ENCODE assay signal across 1 cellular context in genomic region chr4:110634320-110635154, GRCh38.
TF ChIP-seq lines count a peak whose summit lies in the region.

No MANE protein-coding gene starts in this region.

TF ChIP-seq in SK-N-SH treated with all-trans-retinoic acid at 6 μM for 48 hours, 23 proteins besides CTCF, POLR2A, EP300 and RAD21 (continued from another document):
- no peak for TF ChIP-seq TSHZ2 (CRISPR knock-in tag; IDR thresholded peaks at IDR 0.05)
- no peak for TF ChIP-seq CREB5 (CRISPR knock-in tag; IDR thresholded peaks at IDR 0.05; ENCODE audit: low read depth)
- no peak for TF ChIP-seq OSR1 (CRISPR knock-in tag; IDR thresholded peaks at IDR 0.05)
